In genomic region chr11:19714387-19715363, GRCh38 we compare ENCODE assay signal across 8 cellular contexts. TPM values are rescaled to one million over a fixed set of nuclear protein-coding genes. Genes with fewer than 3 reads are reported as not detected.
DNase-seq lines count a peak whose midpoint lies in the region; ATAC-seq and TF ChIP-seq lines count a peak whose summit lies in the region.

No MANE protein-coding gene starts in this region.

- H3K36me3 Mint-ChIP-seq in MCF 10A (ENCODE audit: insufficient read depth, unreplicated experiment): no peaks in the 10 kb centered on the region

- no peaks in the 10 kb centered on the region for H3K27me3 Mint-ChIP-seq in MCF 10A (ENCODE audit: insufficient read depth, unreplicated experiment)
- peaks cover 67% of the 10 kb centered on the region for H3K27me3 Mint-ChIP-seq in stimulated activated naive CD8-positive, alpha-beta T cell treated with anti-CD3 and anti-CD28 coated beads, Interleukin-15, amount 100 ng/mL, for 72 hours

- CTCF ChIA-PET in MCF 10A (lab: Yijun Ruan, JAX): interaction anchor here (0.6 to 2.4 kb wide), 9 partner anchors 9 to 645 kb away, joined by 3 to 11 read pairs (median 4); no protein-coding TSS in a partner anchor

- peaks cover 35% of the 10 kb centered on the region for H3K4me1 Mint-ChIP-seq in MCF 10A (ENCODE audit: insufficient read depth, unreplicated experiment)
- peaks cover 36% of the 10 kb centered on the region for H3K4me1 Mint-ChIP-seq in stimulated activated naive CD8-positive, alpha-beta T cell treated with anti-CD3 and anti-CD28 coated beads, Interleukin-15, amount 100 ng/mL, for 72 hours

- H3K4me2 ChIP-seq in Karpas-422 (ENCODE audit: low read depth, low read length, poor library complexity, severe bottlenecking): no peak overlapping the region

- H3K9ac ChIP-seq in Karpas-422 (ENCODE audit: low read length): no peak overlapping the region

- H3K36me3 ChIP-seq in Karpas-422 (ENCODE audit: insufficient read depth, low read length): no peaks in the 10 kb centered on the region

- H3K4me3 ChIP-seq in AG10803 (ENCODE audit: low read length) (peak overlapping the region; percentile 76), Karpas-422 (ENCODE audit: low read length) (no peak overlapping the region)

- intact Hi-C loops in MCF 10A (cut with micrococcal nuclease): loop anchor here (1.0 to 10.0 kb wide), 5 partner anchors 16 to 120 kb away; no protein-coding TSS in a partner anchor

- H3K4me3 Mint-ChIP-seq in MCF 10A (ENCODE audit: unreplicated experiment): peak overlapping the region; percentile 85
- H3K4me3 Mint-ChIP-seq in stimulated activated naive CD8-positive, alpha-beta T cell treated with anti-CD3 and anti-CD28 coated beads, Interleukin-15, amount 100 ng/mL, for 72 hours: peak overlapping the region; percentile 76 to 88

- DNase-seq in AG10803 (ENCODE audit: low read depth) (peak; percentile 56), NCI-H1092 treated with DMSO at 0.1 percent for 48 hours (lab: John Stamatoyannopoulos, UW) (peak; percentile 29), MCF 10A (ENCODE audit: unreplicated experiment) (peak; percentile 72), islet precursor cell (peak; percentile 64), Karpas-422 (no peak)
- no peak for DNase-seq in stimulated activated naive CD8-positive, alpha-beta T cell treated with anti-CD3 and anti-CD28 coated beads, Interleukin-15, amount 100 ng/mL, for 72 hours

- no peaks in the 10 kb centered on the region for H4K20me1 ChIP-seq in Karpas-422 (ENCODE audit: insufficient read depth, low read depth, low read length)

- POLR2A ChIA-PET in MCF 10A (lab: Yijun Ruan, JAX): interaction anchor here (0.7 to 1.9 kb wide), 12 partner anchors 9 to 87 kb away, joined by 3 to 13 read pairs (median 4); no protein-coding TSS in a partner anchor

- H3K79me2 ChIP-seq in Karpas-422 (ENCODE audit: low read length): no peaks in the 10 kb centered on the region

- H3K27me3 ChIP-seq in Karpas-422 (ENCODE audit: low read length): no peaks in the 10 kb centered on the region

- peaks cover 14% of the 10 kb centered on the region for H3K4me1 ChIP-seq in Karpas-422 (ENCODE audit: low read length)

- TF ChIP-seq CTCF in AG10803 (conservative IDR thresholded peaks at IDR 0.05; ENCODE audit: low read length) (no peak), MCF 10A (IDR thresholded peaks at IDR 0.05; ENCODE audit: unreplicated experiment) (no peak)

- BruUV-seq in MCF 10A (replicated peaks; lab: Mats Ljungman, UMichigan): no TSS peak

- no peaks in the 10 kb centered on the region for H3K9me3 ChIP-seq in Karpas-422 (ENCODE audit: low read length)

- ATAC-seq in stimulated activated naive CD8-positive, alpha-beta T cell treated with anti-CD3 and anti-CD28 coated beads, Interleukin-15, amount 100 ng/mL, for 72 hours: no peak
- ATAC-seq in GM19023 (IDR thresholded peaks at IDR 0.05; ENCODE audit: unreplicated experiment): no peak
- ATAC-seq in HG03565 (IDR thresholded peaks at IDR 0.05; ENCODE audit: unreplicated experiment): no peak

- H2AFZ ChIP-seq in Karpas-422 (ENCODE audit: low read length): no peak overlapping the region

- no peaks in the 10 kb centered on the region for H3K9me3 Mint-ChIP-seq in MCF 10A (ENCODE audit: unreplicated experiment)
- H3K9me3 Mint-ChIP-seq in stimulated activated naive CD8-positive, alpha-beta T cell treated with anti-CD3 and anti-CD28 coated beads, Interleukin-15, amount 100 ng/mL, for 72 hours: no peaks in the 10 kb centered on the region

- no peaks in the 10 kb centered on the region for H3K9me2 ChIP-seq in Karpas-422 (replicated peaks; ENCODE audit: insufficient read depth, low read length)

- H3K27ac ChIP-seq in Karpas-422 (ENCODE audit: low read length): no peak overlapping the region

- H3K27ac Mint-ChIP-seq in MCF 10A (ENCODE audit: low read depth, unreplicated experiment): peak overlapping the region; percentile 33
- no peak overlapping the region for H3K27ac Mint-ChIP-seq in stimulated activated naive CD8-positive, alpha-beta T cell treated with anti-CD3 and anti-CD28 coated beads, Interleukin-15, amount 100 ng/mL, for 72 hours

RNA-seq across cellular contexts. Expression of gene NAV2, which starts 2.0 kb away (rescaled TPM):
- 116 and 139 TPM in 2 replicates for total RNA-seq in MCF 10A (2022)
- 0.04 TPM in 1 of 2 replicates, not detected in the other for total RNA-seq in Karpas-422 (2014; rRNA removed; shearing (Covaris generic); ENCODE audit: low replicate concordance)

Comparison
In these comparisons a context has a peak if more than half of its experiments do, and no peak if none do; other contexts are left out.
1. DNase-seq: peak in AG10803 (single experiment), NCI-H1092 treated with DMSO at 0.1 percent for 48 hours (single experiment), MCF 10A (single experiment) and islet precursor cell (single experiment); none in stimulated activated naive CD8-positive, alpha-beta T cell treated with anti-CD3 and anti-CD28 coated beads, Interleukin-15, amount 100 ng/mL, for 72 hours (0 of 2) and Karpas-422 (single experiment).
2. RNA of gene NAV2, which starts 2.0 kb away (total RNA-seq): 116 to 139 TPM in MCF 10A; 0.04 TPM in Karpas-422; every median in the first group is over 100 times any median in the second.